8 cellular contexts compared by ENCODE assay signal in the genomic region with DNA sequence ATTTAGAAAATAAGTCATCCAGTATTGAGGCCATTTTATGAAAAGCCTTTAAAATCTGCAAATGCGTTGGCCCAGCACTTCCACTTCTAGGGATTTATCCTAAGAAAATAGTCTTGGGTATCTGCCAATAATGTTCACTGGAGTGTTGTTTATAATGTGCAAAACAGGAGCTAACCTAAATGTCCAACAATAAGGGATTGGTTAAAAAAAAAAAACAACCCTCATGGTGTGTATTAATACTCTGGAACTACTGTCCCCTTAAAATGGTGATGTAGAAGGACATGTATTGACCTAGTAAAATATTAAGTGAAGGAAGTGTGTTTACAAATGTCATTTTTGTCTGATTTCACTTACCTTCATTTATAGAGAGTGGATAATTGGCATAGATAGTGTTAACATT.
"Had no signal": no experiment of that assay in that cellular context is flagged by ENCODE, and none has a peak within 500 bp of the region (broad histone marks: within the 10 kb centered on the region; RNA-seq: fewer than 3 reads in every experiment).

No MANE protein-coding gene starts in this region.

- H3K4me3 ChIP-seq: GM23248, HAP-1, K562 had no signal

- DNase-seq: GM23248, GOT3, H7, IMR-90, KG1 had no signal

- H3K9me3 ChIP-seq: HAP-1 had no signal

- H3K27ac ChIP-seq: GM23248 had no signal

- ATAC-seq: HCT116, K562 had no signal

- H2AFZ ChIP-seq: GM23248 had no signal

- H3K9ac ChIP-seq: GM23248 had no signal
